ENCODE assay signal across 3 cellular contexts in the genomic region with DNA sequence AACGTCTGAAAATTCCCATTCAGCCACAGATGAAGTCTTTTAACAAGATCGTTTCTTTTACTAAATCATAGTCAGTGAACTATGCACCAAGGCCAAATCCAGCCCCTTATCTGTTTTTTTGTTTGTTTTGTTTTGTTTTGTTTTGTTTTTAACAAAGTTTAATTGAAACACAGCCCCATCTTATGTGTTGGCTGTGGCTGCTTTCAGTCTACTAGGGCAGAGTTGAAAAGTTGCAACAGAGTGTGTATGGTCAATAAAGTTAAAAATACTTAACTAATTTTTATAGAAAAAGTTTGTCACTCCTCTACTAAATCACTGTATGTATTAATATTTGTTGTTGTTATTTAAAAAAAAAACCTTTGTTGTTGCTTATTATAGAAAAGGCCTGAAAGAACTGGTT.
TF ChIP-seq lines count a peak whose summit lies in the region.

No MANE protein-coding gene starts in this region.

TF ChIP-seq in liver, 16 proteins besides CTCF, POLR2A, EP300 and RAD21:
- TF ChIP-seq YY1 (IDR thresholded peaks at IDR 0.05) (no peak), GABPA (IDR thresholded peaks at IDR 0.05 in 1 of 2, conservative IDR thresholded peaks at IDR 0.05 in 1 of 2) (no peak), JUND (IDR thresholded peaks at IDR 0.05) (no peak), FOXA1 (IDR thresholded peaks at IDR 0.05) (no peak), HNF4A (conservative IDR thresholded peaks at IDR 0.05) (peak; percentile 38 to 41), RXRA (IDR thresholded peaks at IDR 0.05) (peak; percentile 54 to 73), FOXA2 (IDR thresholded peaks at IDR 0.05) (no peak), EGR1 (IDR thresholded peaks at IDR 0.05; ENCODE audit: low read depth in 2 of 2) (no peak), HNF4G (IDR thresholded peaks at IDR 0.05) (no peak), NR2F2 (IDR thresholded peaks at IDR 0.05) (no peak), SP1 (IDR thresholded peaks at IDR 0.05) (peak; percentile 39), TAF1 (conservative IDR thresholded peaks at IDR 0.05) (no peak)
- TF ChIP-seq, protein P1, sequence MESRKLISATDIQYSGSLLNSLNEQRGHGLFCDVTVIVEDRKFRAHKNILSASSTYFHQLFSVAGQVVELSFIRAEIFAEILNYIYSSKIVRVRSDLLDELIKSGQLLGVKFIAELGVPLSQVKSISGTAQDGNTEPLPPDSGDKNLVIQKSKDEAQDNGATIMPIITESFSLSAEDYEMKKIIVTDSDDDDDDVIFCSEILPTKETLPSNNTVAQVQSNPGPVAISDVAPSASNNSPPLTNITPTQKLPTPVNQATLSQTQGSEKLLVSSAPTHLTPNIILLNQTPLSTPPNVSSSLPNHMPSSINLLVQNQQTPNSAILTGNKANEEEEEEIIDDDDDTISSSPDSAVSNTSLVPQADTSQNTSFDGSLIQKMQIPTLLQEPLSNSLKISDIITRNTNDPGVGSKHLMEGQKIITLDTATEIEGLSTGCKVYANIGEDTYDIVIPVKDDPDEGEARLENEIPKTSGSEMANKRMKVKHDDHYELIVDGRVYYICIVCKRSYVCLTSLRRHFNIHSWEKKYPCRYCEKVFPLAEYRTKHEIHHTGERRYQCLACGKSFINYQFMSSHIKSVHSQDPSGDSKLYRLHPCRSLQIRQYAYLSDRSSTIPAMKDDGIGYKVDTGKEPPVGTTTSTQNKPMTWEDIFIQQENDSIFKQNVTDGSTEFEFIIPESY (IDR thresholded peaks at IDR 0.05): no peak
- TF ChIP-seq, protein P2, sequence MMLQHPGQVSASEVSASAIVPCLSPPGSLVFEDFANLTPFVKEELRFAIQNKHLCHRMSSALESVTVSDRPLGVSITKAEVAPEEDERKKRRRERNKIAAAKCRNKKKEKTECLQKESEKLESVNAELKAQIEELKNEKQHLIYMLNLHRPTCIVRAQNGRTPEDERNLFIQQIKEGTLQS (IDR thresholded peaks at IDR 0.05): no peak
- TF ChIP-seq, protein P3, sequence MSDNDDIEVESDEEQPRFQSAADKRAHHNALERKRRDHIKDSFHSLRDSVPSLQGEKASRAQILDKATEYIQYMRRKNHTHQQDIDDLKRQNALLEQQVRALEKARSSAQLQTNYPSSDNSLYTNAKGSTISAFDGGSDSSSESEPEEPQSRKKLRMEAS (IDR thresholded peaks at IDR 0.05): no peak
- TF ChIP-seq, protein P4, sequence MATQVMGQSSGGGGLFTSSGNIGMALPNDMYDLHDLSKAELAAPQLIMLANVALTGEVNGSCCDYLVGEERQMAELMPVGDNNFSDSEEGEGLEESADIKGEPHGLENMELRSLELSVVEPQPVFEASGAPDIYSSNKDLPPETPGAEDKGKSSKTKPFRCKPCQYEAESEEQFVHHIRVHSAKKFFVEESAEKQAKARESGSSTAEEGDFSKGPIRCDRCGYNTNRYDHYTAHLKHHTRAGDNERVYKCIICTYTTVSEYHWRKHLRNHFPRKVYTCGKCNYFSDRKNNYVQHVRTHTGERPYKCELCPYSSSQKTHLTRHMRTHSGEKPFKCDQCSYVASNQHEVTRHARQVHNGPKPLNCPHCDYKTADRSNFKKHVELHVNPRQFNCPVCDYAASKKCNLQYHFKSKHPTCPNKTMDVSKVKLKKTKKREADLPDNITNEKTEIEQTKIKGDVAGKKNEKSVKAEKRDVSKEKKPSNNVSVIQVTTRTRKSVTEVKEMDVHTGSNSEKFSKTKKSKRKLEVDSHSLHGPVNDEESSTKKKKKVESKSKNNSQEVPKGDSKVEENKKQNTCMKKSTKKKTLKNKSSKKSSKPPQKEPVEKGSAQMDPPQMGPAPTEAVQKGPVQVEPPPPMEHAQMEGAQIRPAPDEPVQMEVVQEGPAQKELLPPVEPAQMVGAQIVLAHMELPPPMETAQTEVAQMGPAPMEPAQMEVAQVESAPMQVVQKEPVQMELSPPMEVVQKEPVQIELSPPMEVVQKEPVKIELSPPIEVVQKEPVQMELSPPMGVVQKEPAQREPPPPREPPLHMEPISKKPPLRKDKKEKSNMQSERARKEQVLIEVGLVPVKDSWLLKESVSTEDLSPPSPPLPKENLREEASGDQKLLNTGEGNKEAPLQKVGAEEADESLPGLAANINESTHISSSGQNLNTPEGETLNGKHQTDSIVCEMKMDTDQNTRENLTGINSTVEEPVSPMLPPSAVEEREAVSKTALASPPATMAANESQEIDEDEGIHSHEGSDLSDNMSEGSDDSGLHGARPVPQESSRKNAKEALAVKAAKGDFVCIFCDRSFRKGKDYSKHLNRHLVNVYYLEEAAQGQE (IDR thresholded peaks at IDR 0.05): no peak

TF ChIP-seq in HepG2, 621 proteins besides CTCF, POLR2A, EP300 and RAD21:
- TF ChIP-seq HHEX (CRISPR knock-in tag; IDR thresholded peaks at IDR 0.05) (no peak), ZMYM4 (CRISPR knock-in tag; IDR thresholded peaks at IDR 0.05) (no peak), DNMT3B (CRISPR knock-in tag; conservative IDR thresholded peaks at IDR 0.05) (no peak), ATF1 (CRISPR knock-in tag; IDR thresholded peaks at IDR 0.05) (no peak), NONO (IDR thresholded peaks at IDR 0.05) (no peak), NONO (CRISPR knock-in tag; conservative IDR thresholded peaks at IDR 0.05) (no peak), ARID2 (CRISPR knock-in tag; IDR thresholded peaks at IDR 0.05; ENCODE audit: borderline replicate concordance) (no peak), TGIF2 (CRISPR knock-in tag; IDR thresholded peaks at IDR 0.05) (no peak), SP5 (CRISPR knock-in tag; IDR thresholded peaks at IDR 0.05; ENCODE audit: borderline replicate concordance, low read depth) (no peak), RXRB (CRISPR knock-in tag; IDR thresholded peaks at IDR 0.05; ENCODE audit: borderline replicate concordance) (no peak), NR2F6 (IDR thresholded peaks at IDR 0.05) (no peak), NR2F6 (CRISPR knock-in tag; IDR thresholded peaks at IDR 0.05) (no peak), ZKSCAN1 (IDR thresholded peaks at IDR 0.05; ENCODE audit: low read length) (no peak)
- TF ChIP-seq, protein P5, sequence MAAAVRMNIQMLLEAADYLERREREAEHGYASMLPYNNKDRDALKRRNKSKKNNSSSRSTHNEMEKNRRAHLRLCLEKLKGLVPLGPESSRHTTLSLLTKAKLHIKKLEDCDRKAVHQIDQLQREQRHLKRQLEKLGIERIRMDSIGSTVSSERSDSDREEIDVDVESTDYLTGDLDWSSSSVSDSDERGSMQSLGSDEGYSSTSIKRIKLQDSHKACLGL (CRISPR knock-in tag; IDR thresholded peaks at IDR 0.05): no peak
- TF ChIP-seq, protein P6, sequence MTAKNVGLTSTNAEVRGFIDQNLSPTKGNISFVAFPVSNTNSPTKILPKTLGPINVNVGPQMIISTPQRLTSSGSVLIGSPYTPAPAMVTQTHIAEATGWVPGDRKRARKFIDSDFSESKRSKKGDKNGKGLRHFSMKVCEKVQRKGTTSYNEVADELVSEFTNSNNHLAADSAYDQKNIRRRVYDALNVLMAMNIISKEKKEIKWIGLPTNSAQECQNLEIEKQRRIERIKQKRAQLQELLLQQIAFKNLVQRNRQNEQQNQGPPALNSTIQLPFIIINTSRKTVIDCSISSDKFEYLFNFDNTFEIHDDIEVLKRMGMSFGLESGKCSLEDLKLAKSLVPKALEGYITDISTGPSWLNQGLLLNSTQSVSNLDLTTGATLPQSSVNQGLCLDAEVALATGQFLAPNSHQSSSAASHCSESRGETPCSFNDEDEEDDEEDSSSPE (CRISPR knock-in tag; IDR thresholded peaks at IDR 0.05): no peak

TF ChIP-seq in H1, 55 proteins besides CTCF, POLR2A, EP300 and RAD21:
- TF ChIP-seq CBX8 (IDR thresholded peaks at IDR 0.05; ENCODE audit: borderline replicate concordance, low read depth, low read length) (no peak), RNF2 (IDR thresholded peaks at IDR 0.05; ENCODE audit: borderline replicate concordance, low read depth, low read length, missing control alignments, poor library complexity, severe bottlenecking) (no peak), HDAC2 (IDR thresholded peaks at IDR 0.05; ENCODE audit: borderline replicate concordance in 1 of 2, low read depth in 2 of 2, low read length in 2 of 2) (no peak), SUZ12 (IDR thresholded peaks at IDR 0.05; ENCODE audit: low read length) (no peak), GTF2F1 (IDR thresholded peaks at IDR 0.05; ENCODE audit: borderline replicate concordance, low read depth, low read length) (no peak), RBBP5 (IDR thresholded peaks at IDR 0.05; ENCODE audit: borderline replicate concordance, low read depth, low read length) (no peak), KDM5A (IDR thresholded peaks at IDR 0.05; ENCODE audit: low read length) (no peak), SIN3A (conservative IDR thresholded peaks at IDR 0.05 in 1 of 2, IDR thresholded peaks at IDR 0.05 in 1 of 2; ENCODE audit: low read depth in 1 of 2, low read length in 2 of 2) (no peak), HDAC6 (IDR thresholded peaks at IDR 0.05; ENCODE audit: low read depth, low read length) (no peak), SIRT6 (IDR thresholded peaks at IDR 0.05; ENCODE audit: low read length) (no peak), SP4 (IDR thresholded peaks at IDR 0.05; ENCODE audit: low read length) (no peak), POLR2AphosphoS5 (IDR thresholded peaks at IDR 0.05; ENCODE audit: low read depth, low read length) (no peak)
- TF ChIP-seq, protein P7, sequence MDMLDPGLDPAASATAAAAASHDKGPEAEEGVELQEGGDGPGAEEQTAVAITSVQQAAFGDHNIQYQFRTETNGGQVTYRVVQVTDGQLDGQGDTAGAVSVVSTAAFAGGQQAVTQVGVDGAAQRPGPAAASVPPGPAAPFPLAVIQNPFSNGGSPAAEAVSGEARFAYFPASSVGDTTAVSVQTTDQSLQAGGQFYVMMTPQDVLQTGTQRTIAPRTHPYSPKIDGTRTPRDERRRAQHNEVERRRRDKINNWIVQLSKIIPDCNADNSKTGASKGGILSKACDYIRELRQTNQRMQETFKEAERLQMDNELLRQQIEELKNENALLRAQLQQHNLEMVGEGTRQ (IDR thresholded peaks at IDR 0.05; ENCODE audit: low read length): no peak
- TF ChIP-seq, protein P8, sequence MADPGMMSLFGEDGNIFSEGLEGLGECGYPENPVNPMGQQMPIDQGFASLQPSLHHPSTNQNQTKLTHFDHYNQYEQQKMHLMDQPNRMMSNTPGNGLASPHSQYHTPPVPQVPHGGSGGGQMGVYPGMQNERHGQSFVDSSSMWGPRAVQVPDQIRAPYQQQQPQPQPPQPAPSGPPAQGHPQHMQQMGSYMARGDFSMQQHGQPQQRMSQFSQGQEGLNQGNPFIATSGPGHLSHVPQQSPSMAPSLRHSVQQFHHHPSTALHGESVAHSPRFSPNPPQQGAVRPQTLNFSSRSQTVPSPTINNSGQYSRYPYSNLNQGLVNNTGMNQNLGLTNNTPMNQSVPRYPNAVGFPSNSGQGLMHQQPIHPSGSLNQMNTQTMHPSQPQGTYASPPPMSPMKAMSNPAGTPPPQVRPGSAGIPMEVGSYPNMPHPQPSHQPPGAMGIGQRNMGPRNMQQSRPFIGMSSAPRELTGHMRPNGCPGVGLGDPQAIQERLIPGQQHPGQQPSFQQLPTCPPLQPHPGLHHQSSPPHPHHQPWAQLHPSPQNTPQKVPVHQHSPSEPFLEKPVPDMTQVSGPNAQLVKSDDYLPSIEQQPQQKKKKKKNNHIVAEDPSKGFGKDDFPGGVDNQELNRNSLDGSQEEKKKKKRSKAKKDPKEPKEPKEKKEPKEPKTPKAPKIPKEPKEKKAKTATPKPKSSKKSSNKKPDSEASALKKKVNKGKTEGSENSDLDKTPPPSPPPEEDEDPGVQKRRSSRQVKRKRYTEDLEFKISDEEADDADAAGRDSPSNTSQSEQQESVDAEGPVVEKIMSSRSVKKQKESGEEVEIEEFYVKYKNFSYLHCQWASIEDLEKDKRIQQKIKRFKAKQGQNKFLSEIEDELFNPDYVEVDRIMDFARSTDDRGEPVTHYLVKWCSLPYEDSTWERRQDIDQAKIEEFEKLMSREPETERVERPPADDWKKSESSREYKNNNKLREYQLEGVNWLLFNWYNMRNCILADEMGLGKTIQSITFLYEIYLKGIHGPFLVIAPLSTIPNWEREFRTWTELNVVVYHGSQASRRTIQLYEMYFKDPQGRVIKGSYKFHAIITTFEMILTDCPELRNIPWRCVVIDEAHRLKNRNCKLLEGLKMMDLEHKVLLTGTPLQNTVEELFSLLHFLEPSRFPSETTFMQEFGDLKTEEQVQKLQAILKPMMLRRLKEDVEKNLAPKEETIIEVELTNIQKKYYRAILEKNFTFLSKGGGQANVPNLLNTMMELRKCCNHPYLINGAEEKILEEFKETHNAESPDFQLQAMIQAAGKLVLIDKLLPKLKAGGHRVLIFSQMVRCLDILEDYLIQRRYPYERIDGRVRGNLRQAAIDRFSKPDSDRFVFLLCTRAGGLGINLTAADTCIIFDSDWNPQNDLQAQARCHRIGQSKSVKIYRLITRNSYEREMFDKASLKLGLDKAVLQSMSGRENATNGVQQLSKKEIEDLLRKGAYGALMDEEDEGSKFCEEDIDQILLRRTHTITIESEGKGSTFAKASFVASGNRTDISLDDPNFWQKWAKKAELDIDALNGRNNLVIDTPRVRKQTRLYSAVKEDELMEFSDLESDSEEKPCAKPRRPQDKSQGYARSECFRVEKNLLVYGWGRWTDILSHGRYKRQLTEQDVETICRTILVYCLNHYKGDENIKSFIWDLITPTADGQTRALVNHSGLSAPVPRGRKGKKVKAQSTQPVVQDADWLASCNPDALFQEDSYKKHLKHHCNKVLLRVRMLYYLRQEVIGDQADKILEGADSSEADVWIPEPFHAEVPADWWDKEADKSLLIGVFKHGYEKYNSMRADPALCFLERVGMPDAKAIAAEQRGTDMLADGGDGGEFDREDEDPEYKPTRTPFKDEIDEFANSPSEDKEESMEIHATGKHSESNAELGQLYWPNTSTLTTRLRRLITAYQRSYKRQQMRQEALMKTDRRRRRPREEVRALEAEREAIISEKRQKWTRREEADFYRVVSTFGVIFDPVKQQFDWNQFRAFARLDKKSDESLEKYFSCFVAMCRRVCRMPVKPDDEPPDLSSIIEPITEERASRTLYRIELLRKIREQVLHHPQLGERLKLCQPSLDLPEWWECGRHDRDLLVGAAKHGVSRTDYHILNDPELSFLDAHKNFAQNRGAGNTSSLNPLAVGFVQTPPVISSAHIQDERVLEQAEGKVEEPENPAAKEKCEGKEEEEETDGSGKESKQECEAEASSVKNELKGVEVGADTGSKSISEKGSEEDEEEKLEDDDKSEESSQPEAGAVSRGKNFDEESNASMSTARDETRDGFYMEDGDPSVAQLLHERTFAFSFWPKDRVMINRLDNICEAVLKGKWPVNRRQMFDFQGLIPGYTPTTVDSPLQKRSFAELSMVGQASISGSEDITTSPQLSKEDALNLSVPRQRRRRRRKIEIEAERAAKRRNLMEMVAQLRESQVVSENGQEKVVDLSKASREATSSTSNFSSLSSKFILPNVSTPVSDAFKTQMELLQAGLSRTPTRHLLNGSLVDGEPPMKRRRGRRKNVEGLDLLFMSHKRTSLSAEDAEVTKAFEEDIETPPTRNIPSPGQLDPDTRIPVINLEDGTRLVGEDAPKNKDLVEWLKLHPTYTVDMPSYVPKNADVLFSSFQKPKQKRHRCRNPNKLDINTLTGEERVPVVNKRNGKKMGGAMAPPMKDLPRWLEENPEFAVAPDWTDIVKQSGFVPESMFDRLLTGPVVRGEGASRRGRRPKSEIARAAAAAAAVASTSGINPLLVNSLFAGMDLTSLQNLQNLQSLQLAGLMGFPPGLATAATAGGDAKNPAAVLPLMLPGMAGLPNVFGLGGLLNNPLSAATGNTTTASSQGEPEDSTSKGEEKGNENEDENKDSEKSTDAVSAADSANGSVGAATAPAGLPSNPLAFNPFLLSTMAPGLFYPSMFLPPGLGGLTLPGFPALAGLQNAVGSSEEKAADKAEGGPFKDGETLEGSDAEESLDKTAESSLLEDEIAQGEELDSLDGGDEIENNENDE (IDR thresholded peaks at IDR 0.05; ENCODE audit: insufficient replicate concordance, low read length): no peak
- TF ChIP-seq, protein P3 (IDR thresholded peaks at IDR 0.05): no peak
TF ChIP-seq in H1: peak in this region for 0.
